20 cellular contexts compared by ENCODE assay signal in genomic region chr18:74517236-74517630, GRCh38. TPM values are rescaled to one million over a fixed set of nuclear protein-coding genes. Genes with fewer than 3 reads are reported as not detected.
DNase-seq lines count a peak whose midpoint lies in the region; ATAC-seq and TF ChIP-seq lines count a peak whose summit lies in the region.
"Had no signal": no experiment of that assay in that cellular context is flagged by ENCODE, and none has a peak within 500 bp of the region (broad histone marks: within the 10 kb centered on the region; RNA-seq: fewer than 3 reads in every experiment).

No MANE protein-coding gene starts in this region.

- TF ChIP-seq EP300 in sigmoid colon (IDR thresholded peaks at IDR 0.05), result no peak

- no peaks in the 10 kb centered on the region for H3K27me3 ChIP-seq in endodermal cell (ENCODE audit: control insufficient read depth, insufficient read depth, low read length, poor library complexity, severe bottlenecking)
- H3K27me3 ChIP-seq in right lobe of liver, result no peaks in the 10 kb centered on the region
- H3K27me3 ChIP-seq in sigmoid colon, result no peaks in the 10 kb centered on the region
- H3K27me3 ChIP-seq in smooth muscle cell (ENCODE audit: low read depth), result no peaks in the 10 kb centered on the region
- H3K27me3 ChIP-seq: BLaER1, SJSA1 had no signal

- DNase-seq in HT-29 (ENCODE audit: low spot score) (peak; percentile 65), endodermal cell (peak; percentile 54), right lobe of liver (peak in 2 of 3 donors; percentile 59 to 61), sigmoid colon (peak; percentile 35), DMS53 treated with DMSO at 0.1 percent for 48 hours (lab: John Stamatoyannopoulos, UW; ENCODE audit: unreplicated experiment) (no peak), Kasumi-1 (lab: John Stamatoyannopoulos, UW) (no peak), smooth muscle cell (lab: John Stamatoyannopoulos, UW; ENCODE audit: unreplicated experiment) (no peak)
- no peak for DNase-seq in activated CD4-positive, alpha-beta T cell treated with anti-CD3 and anti-CD28 coated beads, Interleukin-2, amount 10 ng/mL, durations not matched to agents 24 days and 14 days
- DNase-seq: CD4-positive, alpha-beta memory T cell; DMS79; NCI-H1417 treated with DMSO at 0.1 percent for 48 hours; NCI-H187 treated with DMSO at 0.1 percent for 48 hours; NCI-H226; NCI-H524 treated with DMSO at 0.1 percent for 48 hours; PC-9 had no signal

- peaks cover 92% of the 10 kb centered on the region for H3K36me3 ChIP-seq in endodermal cell (ENCODE audit: control insufficient read depth, insufficient read depth, low read length)
- peaks cover 0 to 56% (median 15%) of the 10 kb centered on the region in 4 donors for H3K36me3 ChIP-seq in right lobe of liver
- H3K36me3 ChIP-seq in sigmoid colon, result peaks cover 10 to 81% (median 66%) of the 10 kb centered on the region in 4 donors
- H3K36me3 ChIP-seq in smooth muscle cell (ENCODE audit: low read depth), result peaks cover 12% of the 10 kb centered on the region

- 96% methylated on average over 15 of the region's 15 CpGs for WGBS in endodermal cell (ENCODE audit: insufficient coverage in 1 of 2, insufficient read length in 1 of 2), 2 experiments
- WGBS in right lobe of liver (ENCODE audit: insufficient coverage, low coverage, low lambda C conversion rate, missing lambda C conversion rate), result 72% methylated on average over 2 of the region's 15 CpGs
- 55 to 78% methylated on average over 15 of the region's 15 CpGs for WGBS in sigmoid colon, 2 donors
- 93% methylated on average over 15 of the region's 15 CpGs for WGBS in smooth muscle cell (ENCODE audit: low lambda C conversion rate)

- TF ChIP-seq POLR2A in right lobe of liver (IDR thresholded peaks at IDR 0.05), result no peak
- TF ChIP-seq POLR2A in sigmoid colon (IDR thresholded peaks at IDR 0.05), result no peak

- H3K4me3 ChIP-seq in endodermal cell (ENCODE audit: low read length) (no peak overlapping the region), right lobe of liver (no peak overlapping the region), sigmoid colon (no peak overlapping the region), smooth muscle cell (no peak overlapping the region)
- H3K4me3 ChIP-seq: BLaER1, PC-9, SJSA1 had no signal

- H3K9me3 Mint-ChIP-seq in endodermal cell, result peaks cover 7% of the 10 kb centered on the region
- H3K9me3 Mint-ChIP-seq in activated CD4-positive, alpha-beta T cell treated with anti-CD3 and anti-CD28 coated beads, Interleukin-2, amount 10 ng/mL, durations not matched to agents 24 days and 14 days, result no peaks in the 10 kb centered on the region
- H3K9me3 Mint-ChIP-seq: CD4-positive, alpha-beta memory T cell had no signal

- no peak overlapping the region for H2AFZ ChIP-seq in smooth muscle cell (ENCODE audit: low read depth)
- H2AFZ ChIP-seq: PC-9 had no signal

- TF ChIP-seq CTCF in endodermal cell (conservative IDR thresholded peaks at IDR 0.05) (no peak), right lobe of liver (IDR thresholded peaks at IDR 0.05) (no peak), sigmoid colon (IDR thresholded peaks at IDR 0.05) (no peak), smooth muscle cell (IDR thresholded peaks at IDR 0.05; ENCODE audit: borderline replicate concordance, insufficient read depth, poor library complexity, severe bottlenecking) (no peak)

- ATAC-seq in right lobe of liver, result peak; percentile 44 to 57 (median 50)

- H3K9ac ChIP-seq in endodermal cell (ENCODE audit: extremely low read depth, low read length, poor library complexity, severe bottlenecking), result no peak overlapping the region
- H3K9ac ChIP-seq in smooth muscle cell (ENCODE audit: low read depth), result no peak overlapping the region
- H3K9ac ChIP-seq: BLaER1, KMS-11 had no signal

- H3K9me3 ChIP-seq in endodermal cell (ENCODE audit: control insufficient read depth, low read length), result no peaks in the 10 kb centered on the region
- no peaks in the 10 kb centered on the region for H3K9me3 ChIP-seq in right lobe of liver
- no peaks in the 10 kb centered on the region for H3K9me3 ChIP-seq in sigmoid colon
- no peaks in the 10 kb centered on the region for H3K9me3 ChIP-seq in smooth muscle cell (replicated peaks; ENCODE audit: low read depth)
- H3K9me3 ChIP-seq: BLaER1, SJSA1 had no signal

- H3K4me2 ChIP-seq in smooth muscle cell, result no peak overlapping the region
- H3K4me2 ChIP-seq: BLaER1, KMS-11, PC-9 had no signal

- peaks cover 29% of the 10 kb centered on the region for H4K20me1 ChIP-seq in smooth muscle cell (ENCODE audit: low read depth)

- H3K36me3 Mint-ChIP-seq in endodermal cell (ENCODE audit: low read depth), result peaks cover 89% of the 10 kb centered on the region
- peaks cover 61% of the 10 kb centered on the region for H3K36me3 Mint-ChIP-seq in activated CD4-positive, alpha-beta T cell treated with anti-CD3 and anti-CD28 coated beads, Interleukin-2, amount 10 ng/mL, durations not matched to agents 24 days and 14 days (ENCODE audit: low read depth)

- H3F3A ChIP-seq in smooth muscle cell (ENCODE audit: low read depth), result no peaks in the 10 kb centered on the region

- H3K27ac ChIP-seq in endodermal cell (ENCODE audit: low read depth, low read length) (no peak overlapping the region), right lobe of liver (peak overlapping the region in 1 of 3 donors; percentile 68), sigmoid colon (no peak overlapping the region), smooth muscle cell (ENCODE audit: low read depth) (no peak overlapping the region)
- H3K27ac ChIP-seq: BLaER1, KMS-11, PC-9, SJSA1 had no signal

- H3K4me1 Mint-ChIP-seq in endodermal cell, result peaks cover 2% of the 10 kb centered on the region
- no peaks in the 10 kb centered on the region for H3K4me1 Mint-ChIP-seq in activated CD4-positive, alpha-beta T cell treated with anti-CD3 and anti-CD28 coated beads, Interleukin-2, amount 10 ng/mL, durations not matched to agents 24 days and 14 days
- H3K4me1 Mint-ChIP-seq: CD4-positive, alpha-beta memory T cell had no signal

- no peaks in the 10 kb centered on the region for H3K79me2 ChIP-seq in smooth muscle cell (ENCODE audit: low read depth)

- intact Hi-C loops in right lobe of liver (cut with DNase I), result no loop called here
- intact Hi-C loops in sigmoid colon (cut with DNase I), result no loop called here
- intact Hi-C loops in activated CD4-positive, alpha-beta T cell treated with anti-CD3 and anti-CD28 coated beads, Interleukin-2, amount 10 ng/mL, durations not matched to agents 24 days and 14 days (cut with micrococcal nuclease), result no loop called here

- H3K27me3 Mint-ChIP-seq in endodermal cell (ENCODE audit: insufficient read depth), result no peaks in the 10 kb centered on the region
- no peaks in the 10 kb centered on the region for H3K27me3 Mint-ChIP-seq in activated CD4-positive, alpha-beta T cell treated with anti-CD3 and anti-CD28 coated beads, Interleukin-2, amount 10 ng/mL, durations not matched to agents 24 days and 14 days
- H3K27me3 Mint-ChIP-seq: CD4-positive, alpha-beta memory T cell had no signal

- H3K27ac Mint-ChIP-seq in endodermal cell, result peak overlapping the region; percentile 74
- no peak overlapping the region for H3K27ac Mint-ChIP-seq in activated CD4-positive, alpha-beta T cell treated with anti-CD3 and anti-CD28 coated beads, Interleukin-2, amount 10 ng/mL, durations not matched to agents 24 days and 14 days

- H3K4me1 ChIP-seq in endodermal cell (ENCODE audit: control insufficient read depth, insufficient read depth, low read length) (no peaks in the 10 kb centered on the region), right lobe of liver (peaks cover 0 to 41% (median 18%) of the 10 kb centered on the region in 4 donors), sigmoid colon (peaks cover 0 to under 1% (median 0%) of the 10 kb centered on the region in 4 donors), smooth muscle cell (ENCODE audit: low read depth) (no peaks in the 10 kb centered on the region)
- H3K4me1 ChIP-seq: BLaER1, SJSA1 had no signal

- H3K4me3 Mint-ChIP-seq in endodermal cell, result no peak overlapping the region
- H3K4me3 Mint-ChIP-seq in activated CD4-positive, alpha-beta T cell treated with anti-CD3 and anti-CD28 coated beads, Interleukin-2, amount 10 ng/mL, durations not matched to agents 24 days and 14 days, result no peak overlapping the region
- H3K4me3 Mint-ChIP-seq: CD4-positive, alpha-beta memory T cell had no signal

RNA-seq across cellular contexts. Expression of gene CNDP1, which starts 17.1 kb away (rescaled TPM):
- not detected in 2 replicates for total RNA-seq in HT-29 (2014; rRNA removed; shearing (Covaris generic))
- total RNA-seq in endodermal cell, result under 1 TPM in 1 of 2 donors, not detected in 1; 0.51 TPM
- 0.07 TPM for polyA plus RNA-seq in endodermal cell (2013, experiment 1 of 2)
- polyA plus RNA-seq in endodermal cell (2013, experiment 2 of 2), result not detected
- 10 to 100 TPM; 10.4 to 61.4 (median 28.4) TPM for total RNA-seq in right lobe of liver
- not detected for total RNA-seq in sigmoid colon
- polyA plus RNA-seq in sigmoid colon, result under 1 TPM in 2 of 3 donors, not detected in 1; 0.10 to 0.60 TPM
- total RNA-seq in activated CD4-positive, alpha-beta T cell treated with anti-CD3 and anti-CD28 coated beads, Interleukin-2, amount 10 ng/mL, durations not matched to agents 24 days and 14 days, result not detected in 2 replicates
- total RNA-seq in smooth muscle cell, result 0.18 TPM in 1 of 2 replicates, not detected in the other
- not detected in 2 replicates for polyA plus RNA-seq in smooth muscle cell
- total RNA-seq: A673; CD4-positive, alpha-beta memory T cell; M059J; PC-9; SJSA1 had no signal
- polyA plus RNA-seq: CD4-positive, alpha-beta memory T cell had no signal

RNA-seq across cellular contexts. Expression of gene CNDP2, which starts 21.1 kb away (rescaled TPM):
- 50.5 and 57.7 TPM in 2 replicates for total RNA-seq in HT-29 (2014; rRNA removed; shearing (Covaris generic))
- total RNA-seq in endodermal cell (100 to 1,000 TPM; 385 to 416 TPM), right lobe of liver (100 to 1,000 TPM; 178 to 367 (median 230) TPM), sigmoid colon (10 to 100 TPM; 29.3 to 53.5 (median 46.4) TPM), smooth muscle cell (48.0 and 73.4 TPM in 2 replicates)
- polyA plus RNA-seq in endodermal cell (2013, experiment 1 of 2), result 105 TPM
- 105 TPM for polyA plus RNA-seq in endodermal cell (2013, experiment 2 of 2)
- polyA plus RNA-seq in sigmoid colon (100 to 1,000 TPM; 114 to 179 (median 132) TPM), smooth muscle cell (64.1 and 81.1 TPM in 2 replicates)
- total RNA-seq in activated CD4-positive, alpha-beta T cell treated with anti-CD3 and anti-CD28 coated beads, Interleukin-2, amount 10 ng/mL, durations not matched to agents 24 days and 14 days, result 160 and 177 TPM in 2 replicates

Comparison
In these comparisons a context has a peak if more than half of its experiments do, and no peak if none do; other contexts are left out.
1. DNase-seq: peak in HT-29 (single experiment), endodermal cell (single experiment), right lobe of liver (2 of 3) and sigmoid colon (single experiment); none in DMS53 treated with DMSO at 0.1 percent for 48 hours (single experiment), activated CD4-positive, alpha-beta T cell treated with anti-CD3 and anti-CD28 coated beads, Interleukin-2, amount 10 ng/mL, durations not matched to agents 24 days and 14 days (single experiment), Kasumi-1 (0 of 2) and smooth muscle cell (single experiment).